ENCODE assay signal across 12 cellular contexts in the genomic region with DNA sequence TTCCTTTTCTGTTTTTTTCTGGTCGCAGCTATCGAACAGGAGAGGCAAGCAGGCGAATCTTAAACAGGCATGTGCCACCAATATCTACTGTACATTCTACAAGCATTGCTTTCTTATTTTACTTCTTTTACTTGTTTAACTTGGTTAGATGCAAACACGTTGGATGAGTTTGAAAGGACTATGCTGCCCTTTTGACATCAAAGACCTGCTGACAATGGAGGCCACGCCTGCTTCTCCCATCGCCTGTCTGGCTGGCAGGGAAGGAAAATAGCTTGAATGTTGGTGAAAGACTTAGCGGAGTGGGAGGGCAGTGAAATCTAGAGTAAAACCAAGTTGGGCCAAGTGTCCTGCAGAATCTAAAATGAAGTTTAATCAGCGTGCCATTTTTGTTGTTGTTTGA. TPM values are rescaled to one million over a fixed set of nuclear protein-coding genes. Genes with fewer than 3 reads are reported as not detected.
DNase-seq lines count a peak whose midpoint lies in the region; ATAC-seq and TF ChIP-seq lines count a peak whose summit lies in the region.
"Had no signal": no experiment of that assay in that cellular context is flagged by ENCODE, and none has a peak within 500 bp of the region (broad histone marks: within the 10 kb centered on the region; RNA-seq: fewer than 3 reads in every experiment).

No MANE protein-coding gene starts in this region.

- H3K27ac ChIP-seq in CD4-positive, alpha-beta T cell (ENCODE audit: low read depth, low read length): no peak overlapping the region
- peak overlapping the region; percentile 93 for H3K27ac ChIP-seq in neural cell (ENCODE audit: low read length)

- peak overlapping the region; percentile 99 for H3K27ac Mint-ChIP-seq in CD4-positive, alpha-beta T cell
- H3K27ac Mint-ChIP-seq in T-cell: peak overlapping the region in 1 of 2 donors; percentile 96

- peaks cover 8% of the 10 kb centered on the region for H3K79me2 ChIP-seq in neural cell (replicated peaks; ENCODE audit: insufficient read depth, low read length)

- H3K4me2 ChIP-seq in neural cell (ENCODE audit: low read length): peak overlapping the region; percentile 39

- H3K4me3 Mint-ChIP-seq in CD4-positive, alpha-beta T cell: peak overlapping the region; percentile 97
- H3K4me3 Mint-ChIP-seq in T-cell: peak overlapping the region in 1 of 3 donors; percentile 91

- peak overlapping the region; percentile 5 for H2AFZ ChIP-seq in neural cell (ENCODE audit: low read depth, low read length)

- no peak for TF ChIP-seq EP300 in neural cell (conservative IDR thresholded peaks at IDR 0.05; ENCODE audit: poor library complexity, severe bottlenecking)

- no peaks in the 10 kb centered on the region for H3K9me3 ChIP-seq in CD4-positive, alpha-beta T cell (ENCODE audit: control insufficient read depth, low read length)
- H3K9me3 ChIP-seq in neural cell (ENCODE audit: low read length): no peaks in the 10 kb centered on the region

- intact Hi-C loops in CD4-positive, alpha-beta T cell (cut with DNase I, micrococcal nuclease): loop anchor here (5.0 to 10.0 kb wide), 4 partner anchors 47 to 800 kb away; partner anchors contain the start of gene DDX3Y (in 1 of the 2)

- CTCF ChIA-PET in CD4-positive, alpha-beta T cell (lab: Charles Lee): no interaction called here
- CTCF ChIA-PET in T-cell (lab: Charles Lee): no interaction called here

- no peaks in the 10 kb centered on the region for H4K20me1 ChIP-seq in neural cell (ENCODE audit: insufficient read depth)

- peaks cover 26% of the 10 kb centered on the region for H3K4me1 Mint-ChIP-seq in CD4-positive, alpha-beta T cell (ENCODE audit: low read depth)
- H3K4me1 Mint-ChIP-seq in T-cell: peaks cover 0 to 18% (median 0%) of the 10 kb centered on the region in 3 donors

- H3K9me2 ChIP-seq in neural cell (ENCODE audit: insufficient read depth, low read length): no peaks in the 10 kb centered on the region

- H3F3A ChIP-seq in neural cell (ENCODE audit: insufficient read depth, low read length, poor library complexity, severe bottlenecking): no peaks in the 10 kb centered on the region

- H3K27me3 ChIP-seq in CD4-positive, alpha-beta T cell (ENCODE audit: control insufficient read depth, insufficient read depth, low read length): no peaks in the 10 kb centered on the region
- H3K27me3 ChIP-seq in neural cell (ENCODE audit: insufficient read depth, low read depth, low read length): no peaks in the 10 kb centered on the region

- no peaks in the 10 kb centered on the region for H3K27me3 Mint-ChIP-seq in CD4-positive, alpha-beta T cell
- H3K27me3 Mint-ChIP-seq in T-cell: no peaks in the 10 kb centered on the region

- no peak for TF ChIP-seq CTCF in CD4-positive, alpha-beta T cell (IDR thresholded peaks at IDR 0.05)
- no peak for TF ChIP-seq CTCF in neural cell (IDR thresholded peaks at IDR 0.05; ENCODE audit: poor library complexity, severe bottlenecking)

- TF ChIP-seq RAD21 in neural cell (conservative IDR thresholded peaks at IDR 0.05): no peak

- POLR2A ChIA-PET in CD4-positive, alpha-beta T cell (lab: Charles Lee): interaction anchor here (1.2 to 4.6 kb wide), 3 partner anchors 46 to 226 kb away, joined by 3 to 62 read pairs (median 48); partner anchors contain the start of gene UTY
- POLR2A ChIA-PET in T-cell (lab: Charles Lee): no interaction called here

- peak overlapping the region; percentile 87 for H3K9ac ChIP-seq in neural cell (ENCODE audit: low read length)

- H3K36me3 Mint-ChIP-seq in CD4-positive, alpha-beta T cell (ENCODE audit: low read depth): peaks cover 10% of the 10 kb centered on the region
- no peaks in the 10 kb centered on the region for H3K36me3 Mint-ChIP-seq in T-cell

- H3K36me3 ChIP-seq in neural cell (ENCODE audit: insufficient read depth, low read length): no peaks in the 10 kb centered on the region

- no peak for DNase-seq in CD4-positive, alpha-beta T cell
- DNase-seq in Jurkat, Clone E6-1 (ENCODE audit: low read depth, low spot score): no peak
- peak; percentile 15 for DNase-seq in cerebellum (ENCODE audit: low spot score)
- no peak for DNase-seq in T-cell
- no peak for DNase-seq in GM03348 (ENCODE audit: low spot score)
- DNase-seq: NCI-H1092; SHP77; stimulated activated CD4-positive, alpha-beta T cell treated with anti-CD3 and anti-CD28 coated beads, Interleukin-1b, Interleukin-23, amount 100 ng/mL, for 48 hours had no signal

- no peak for ATAC-seq in CD4-positive, alpha-beta T cell (ENCODE audit: poor library complexity)
- ATAC-seq in HG02571 (IDR thresholded peaks at IDR 0.05; ENCODE audit: unreplicated experiment) (no peak), GM21529 (IDR thresholded peaks at IDR 0.05; ENCODE audit: unreplicated experiment) (no peak), T-cell (replicated peaks in 1 of 4) (no peak)

- no peaks in the 10 kb centered on the region for H3K9me3 Mint-ChIP-seq in CD4-positive, alpha-beta T cell
- H3K9me3 Mint-ChIP-seq in T-cell: no peaks in the 10 kb centered on the region

- peak overlapping the region; percentile 65 for H3K4me3 ChIP-seq in Jurkat, Clone E6-1 (ENCODE audit: low read length)
- peak overlapping the region; percentile 67 for H3K4me3 ChIP-seq in neural cell (ENCODE audit: low read length)
- H3K4me3 ChIP-seq: lung had no signal

TF ChIP-seq in neural cell, 6 proteins besides CTCF, POLR2A, EP300 and RAD21:
- TF ChIP-seq EZH2 (IDR thresholded peaks at IDR 0.05; ENCODE audit: borderline replicate concordance, insufficient read depth, low read length, poor library complexity, severe bottlenecking): no peak
- TF ChIP-seq TAF1 (IDR thresholded peaks at IDR 0.05; ENCODE audit: low read depth): no peak
- TF ChIP-seq POLR2AphosphoS5 (IDR thresholded peaks at IDR 0.05): no peak
- no peak for TF ChIP-seq REST (IDR thresholded peaks at IDR 0.05; ENCODE audit: borderline replicate concordance)
- TF ChIP-seq MXI1 (conservative IDR thresholded peaks at IDR 0.05; ENCODE audit: poor library complexity, severe bottlenecking): no peak
- no peak for TF ChIP-seq SMC3 (conservative IDR thresholded peaks at IDR 0.05; ENCODE audit: poor library complexity)

RNA-seq across cellular contexts. Expression of gene TMSB4Y, which starts 1.5 kb away (rescaled TPM):
- under 1 TPM; 0.82 to 0.98 TPM for total RNA-seq in CD4-positive, alpha-beta T cell
- polyA plus RNA-seq in Jurkat, Clone E6-1 (2012; ENCODE audit: insufficient read depth, insufficient read length): not detected
- total RNA-seq in cerebellum: not detected
- polyA plus RNA-seq in neural cell: 13.3 and 17.4 TPM in 2 replicates
- 32.4 and 35.7 TPM in 2 replicates for polyA minus RNA-seq in neural cell
- total RNA-seq in T-cell: 1 to 10 TPM in 2 of 5 donors, under 1 TPM in 1, not detected in 2; 0.77 to 1.7 (median 1.3) TPM
- total RNA-seq: lung had no signal
